In genomic region chr5:14349029-14349428, GRCh38 we compare ENCODE assay signal across 21 cellular contexts.
A peak's percentile ranks its signal among the peaks of the same experiment; 100 is the strongest.
DNase-seq lines count a peak whose midpoint lies in the region; ATAC-seq, FAIRE-seq and TF ChIP-seq lines count a peak whose summit lies in the region.
"Had no signal": no experiment of that assay in that cellular context is flagged by ENCODE, and none has a peak within 500 bp of the region (broad histone marks: within the 10 kb centered on the region; RNA-seq: fewer than 3 reads in every experiment).

No MANE protein-coding gene starts in this region.

- H3K9me3 Mint-ChIP-seq in glutamatergic neuron (ENCODE audit: unreplicated experiment), result peaks cover 7% of the 10 kb centered on the region
- H3K9me3 Mint-ChIP-seq: CD4-positive, alpha-beta memory T cell had no signal

- peak overlapping the region; percentile 19 for H3K27ac Mint-ChIP-seq in glutamatergic neuron (ENCODE audit: unreplicated experiment)
- H3K27ac Mint-ChIP-seq: CD4-positive, alpha-beta memory T cell had no signal

- TF ChIP-seq POLR2A in GM12892 (IDR thresholded peaks at IDR 0.05; ENCODE audit: low read depth, low read length), result no peak
- no peak for TF ChIP-seq POLR2A in IMR-90 (IDR thresholded peaks at IDR 0.05; ENCODE audit: low read depth, low read length)

- H3K4me3 Mint-ChIP-seq in glutamatergic neuron (ENCODE audit: unreplicated experiment), result no peak overlapping the region
- H3K4me3 Mint-ChIP-seq: CD4-positive, alpha-beta memory T cell had no signal

- H3K36me3 ChIP-seq in IMR-90 (ENCODE audit: control insufficient read depth, insufficient read depth, low read length) (peaks cover 53% of the 10 kb centered on the region), trophoblast cell (ENCODE audit: control insufficient read depth in 1 of 2, insufficient read depth in 2 of 2, low read length in 2 of 2) (peaks cover 7 to 38% of the 10 kb centered on the region in 2 experiments), SK-N-SH (replicated peaks in 1 of 2; ENCODE audit: control insufficient read depth in 1 of 2, insufficient read depth in 2 of 2, low read length in 1 of 2) (peaks cover 39 to 45% of the 10 kb centered on the region in 2 experiments)

- no peaks in the 10 kb centered on the region for H3K9me3 ChIP-seq in IMR-90 (ENCODE audit: control insufficient read depth, insufficient read depth, low read length)
- H3K9me3 ChIP-seq in trophoblast cell (ENCODE audit: insufficient read depth, low read depth, low read length), result peaks cover 3% of the 10 kb centered on the region
- H3K9me3 ChIP-seq in SK-N-SH, result no peaks in the 10 kb centered on the region
- H3K9me3 ChIP-seq: BLaER1 treated with 17β-estradiol and CSF1 and Interleukin-3, amounts not matched to agents 10 nM and 100 nM had no signal

- no peak overlapping the region for H4K5ac ChIP-seq in IMR-90 (ENCODE audit: low read depth, low read length)

- H3K4me2 ChIP-seq in IMR-90 (ENCODE audit: low read depth, low read length) (no peak overlapping the region), trophoblast cell (ENCODE audit: low read length) (no peak overlapping the region), SK-N-SH (no peak overlapping the region)

- H3K79me2 ChIP-seq in trophoblast cell (ENCODE audit: control insufficient read depth, insufficient read depth, low read length, poor library complexity), result no peaks in the 10 kb centered on the region
- H3K79me2 ChIP-seq in SK-N-SH (ENCODE audit: insufficient read depth), result peaks cover 77% of the 10 kb centered on the region

- no peaks in the 10 kb centered on the region for H3K4me1 Mint-ChIP-seq in glutamatergic neuron (ENCODE audit: low read depth, unreplicated experiment)
- H3K4me1 Mint-ChIP-seq: CD4-positive, alpha-beta memory T cell had no signal

- no peak overlapping the region for H2BK12ac ChIP-seq in trophoblast cell (ENCODE audit: low read length)

- dilution Hi-C loops in IMR-90 (cut with HindIII; ENCODE audit: low sequenced_read_pairs, unreplicated experiment), result no loop called here

- H2BK20ac ChIP-seq in IMR-90 (ENCODE audit: low read depth, low read length), result no peak overlapping the region

- WGBS in IMR-90 (ENCODE audit: extremely low coverage in 2 of 2, insufficient read length in 1 of 2), 2 experiments, result 93% methylated on average over 3 of the region's 8 CpGs; no CpG with 5 or more reads in 1 of the 2 experiments
- WGBS in trophoblast cell (ENCODE audit: extremely low coverage, insufficient coverage, insufficient read length), result no CpG with 5 or more reads among the region's 8 CpGs
- WGBS in SK-N-SH (ENCODE audit: low lambda C conversion rate), result 91% methylated on average over 8 of the region's 8 CpGs

- H3K27ac ChIP-seq in IMR-90 (ENCODE audit: insufficient read depth, low read length) (no peak overlapping the region; the same call in 1 of the 2 replicates), trophoblast cell (ENCODE audit: low read depth, low read length) (no peak overlapping the region), SK-N-SH (ENCODE audit: low read depth in 2 of 2, low read length in 1 of 2) (no peak overlapping the region)
- H3K27ac ChIP-seq: BLaER1 treated with 17β-estradiol and CSF1 and Interleukin-3, amounts not matched to agents 10 nM and 100 nM; RWPE1 had no signal

- peaks cover 93% of the 10 kb centered on the region for H4K20me1 ChIP-seq in IMR-90 (ENCODE audit: insufficient read depth, low read length)
- H4K20me1 ChIP-seq in SK-N-SH (ENCODE audit: insufficient read depth), result peaks cover 75% of the 10 kb centered on the region

- no peak for TF ChIP-seq CTCF in IMR-90 (conservative IDR thresholded peaks at IDR 0.05; ENCODE audit: low read depth, low read length)
- TF ChIP-seq CTCF in glutamatergic neuron (IDR thresholded peaks at IDR 0.05; ENCODE audit: partially characterized antibody, unreplicated experiment), result no peak
- no peak for TF ChIP-seq CTCF in SK-N-SH (IDR thresholded peaks at IDR 0.05)

- peaks cover 10% of the 10 kb centered on the region for H3K36me3 Mint-ChIP-seq in glutamatergic neuron (ENCODE audit: unreplicated experiment)
- H3K36me3 Mint-ChIP-seq: CD4-positive, alpha-beta memory T cell had no signal

- H3K79me1 ChIP-seq in IMR-90 (ENCODE audit: low read depth in 1 of 2, low read length in 2 of 2), result peaks cover 40 to 83% of the 10 kb centered on the region in 2 experiments
- H3K79me1 ChIP-seq in trophoblast cell (ENCODE audit: low read length), result no peaks in the 10 kb centered on the region

- no peaks in the 10 kb centered on the region for H3K27me3 ChIP-seq in IMR-90 (ENCODE audit: control insufficient read depth, insufficient read depth, low read length)
- no peaks in the 10 kb centered on the region for H3K27me3 ChIP-seq in trophoblast cell (ENCODE audit: insufficient read depth, low read length)
- no peaks in the 10 kb centered on the region for H3K27me3 ChIP-seq in SK-N-SH (ENCODE audit: insufficient read depth)
- H3K27me3 ChIP-seq: BLaER1 treated with 17β-estradiol and CSF1 and Interleukin-3, amounts not matched to agents 10 nM and 100 nM had no signal

- H3K18ac ChIP-seq in IMR-90 (ENCODE audit: low read depth, low read length) (no peak overlapping the region; the same call in 1 of the 2 replicates), trophoblast cell (ENCODE audit: low read length) (no peak overlapping the region)

- peak overlapping the region; percentile 42 for H2AK9ac ChIP-seq in IMR-90 (replicated peaks; ENCODE audit: low read depth, low read length, poor library complexity)

- intact Hi-C loops in IMR-90 (cut with micrococcal nuclease), result no loop called here

- no peak for DNase-seq in GM12892 (ENCODE audit: insufficient read length)
- DNase-seq in IMR-90, result no peak
- no peak for DNase-seq in glutamatergic neuron
- no peak for DNase-seq in trophoblast cell
- DNase-seq in NCI-H524 treated with DMSO at 0.1 percent for 48 hours (lab: John Stamatoyannopoulos, UW), result no peak
- DNase-seq in SK-N-SH, result no peak
- DNase-seq: CD4-positive, alpha-beta memory T cell; COR-L47; NCI-H1092; NCI-H1417 treated with DMSO at 0.1 percent for 48 hours; NCI-H1694 treated with DMSO at 0.1 percent for 48 hours; NCI-H2081; NCI-H2227 treated with DMSO at 0.1 percent for 48 hours; NCI-H69; SHP77 treated with DMSO at 0.1 percent for 48 hours had no signal

- H4K8ac ChIP-seq in IMR-90 (ENCODE audit: low read depth in 2 of 2, low read length in 2 of 2) (peak overlapping the region in 1 of 2 experiments; percentile 7; a peak in 2 of 4 replicates), trophoblast cell (ENCODE audit: low read depth, low read length) (no peak overlapping the region)

- no peak for TF ChIP-seq EP300 in SK-N-SH (IDR thresholded peaks at IDR 0.05; ENCODE audit: borderline replicate concordance in 1 of 2, low read depth in 1 of 2, low read length in 1 of 2)

- no peak overlapping the region for H3K56ac ChIP-seq in IMR-90 (ENCODE audit: extremely low read depth, insufficient read depth, low read length)

- H3K4ac ChIP-seq in IMR-90 (ENCODE audit: low read depth, low read length), result no peak overlapping the region
- no peak overlapping the region for H3K4ac ChIP-seq in trophoblast cell (ENCODE audit: low read depth, low read length)

- H3K4me3 ChIP-seq in IMR-90 (ENCODE audit: insufficient read depth, low read depth, low read length) (no peak overlapping the region), trophoblast cell (ENCODE audit: low read depth, low read length) (no peak overlapping the region), SK-N-SH (ENCODE audit: low read depth in 2 of 2, low read length in 1 of 2) (no peak overlapping the region)
- H3K4me3 ChIP-seq: BLaER1 treated with 17β-estradiol and CSF1 and Interleukin-3, amounts not matched to agents 10 nM and 100 nM had no signal

- POLR2A ChIA-PET in IMR-90 (lab: Charles Lee; ENCODE audit: unreplicated experiment), result no interaction called here
- POLR2A ChIA-PET in SK-N-SH (lab: Yijun Ruan, JAX), result no interaction called here

- H2BK5ac ChIP-seq in IMR-90 (ENCODE audit: low read depth, low read length, poor library complexity, severe bottlenecking), result peak overlapping the region; percentile 69
- H2BK5ac ChIP-seq in trophoblast cell (ENCODE audit: low read depth, low read length, poor library complexity), result no peak overlapping the region

- TF ChIP-seq RAD21 in IMR-90 (IDR thresholded peaks at IDR 0.05; ENCODE audit: low read length), result no peak
- no peak for TF ChIP-seq RAD21 in SK-N-SH (IDR thresholded peaks at IDR 0.05; ENCODE audit: low read length)

- peaks cover 29% of the 10 kb centered on the region for H3K9me1 ChIP-seq in IMR-90 (ENCODE audit: insufficient read depth, low read length)

- peaks cover 44% of the 10 kb centered on the region for H3F3A ChIP-seq in SK-N-SH (replicated peaks; ENCODE audit: insufficient read depth)

- peak overlapping the region; percentile 23; the same call in 1 of the 2 replicates for H3K14ac ChIP-seq in IMR-90 (replicated peaks; ENCODE audit: low read depth, low read length)
- H3K14ac ChIP-seq in trophoblast cell (ENCODE audit: low read length), result no peak overlapping the region

- no TSS peak for BruUV-seq in IMR-90 (replicated peaks; lab: Mats Ljungman, UMichigan)

- H2AFZ ChIP-seq in IMR-90 (replicated peaks; ENCODE audit: low read length, poor library complexity) (no peak overlapping the region), trophoblast cell (ENCODE audit: insufficient read depth, low read length, poor library complexity) (no peak overlapping the region), SK-N-SH (ENCODE audit: low read depth) (no peak overlapping the region)

- no peak overlapping the region for H2BK120ac ChIP-seq in IMR-90 (ENCODE audit: low read depth, low read length)
- no peak overlapping the region for H2BK120ac ChIP-seq in trophoblast cell (ENCODE audit: insufficient read depth, low read length, poor library complexity)

- H3K23ac ChIP-seq in IMR-90 (ENCODE audit: low read depth, low read length) (peak overlapping the region; percentile 74; the same call in 1 of the 2 replicates), trophoblast cell (ENCODE audit: low read length) (no peak overlapping the region)

- peak; percentile 36 for FAIRE-seq in GM12892 (lab: Jason Lieb, UNC)
- FAIRE-seq: A204.1, G401.6 had no signal

- H4K12ac ChIP-seq in trophoblast cell (ENCODE audit: low read depth, low read length), result no peak overlapping the region

- no peak overlapping the region for H2BK15ac ChIP-seq in IMR-90 (ENCODE audit: low read depth, low read length)

- H3K9me2 ChIP-seq in SK-N-SH, result no peaks in the 10 kb centered on the region

- CTCF ChIA-PET in IMR-90 (lab: Yijun Ruan, JAX) (no interaction called here), SK-N-SH (lab: Yijun Ruan, JAX) (interaction anchor here (3.7 kb wide), 1 partner anchor 300 kb away, joined by 42 read pairs; no protein-coding TSS in a partner anchor)

- H3K4me1 ChIP-seq in IMR-90 (ENCODE audit: control insufficient read depth, insufficient read depth, low read length), result peaks cover 20% of the 10 kb centered on the region
- no peaks in the 10 kb centered on the region for H3K4me1 ChIP-seq in trophoblast cell (ENCODE audit: control insufficient read depth in 1 of 2, insufficient read depth in 2 of 2, low read length in 2 of 2)
- no peaks in the 10 kb centered on the region; a peak in 2 of 4 replicates for H3K4me1 ChIP-seq in SK-N-SH (ENCODE audit: control insufficient read depth in 1 of 2, insufficient read depth in 2 of 2, low read depth in 1 of 2, low read length in 1 of 2)

- H2AK5ac ChIP-seq in IMR-90 (ENCODE audit: low read depth, low read length) (peak overlapping the region; percentile 37; the same call in 1 of the 2 replicates), trophoblast cell (ENCODE audit: low read length) (no peak overlapping the region)

- no peak for ATAC-seq in IMR-90 (ENCODE audit: low read depth)
- no peak for ATAC-seq in GM18511 (IDR thresholded peaks at IDR 0.05; ENCODE audit: unreplicated experiment)
- ATAC-seq: Panc1 had no signal

- in situ Hi-C loops in IMR-90 (cut with MboI; ENCODE audit: low sequenced_read_pairs), result no loop called here

- peaks cover 9% of the 10 kb centered on the region for H3K27me3 Mint-ChIP-seq in glutamatergic neuron (ENCODE audit: unreplicated experiment)

- no peak overlapping the region for H4K91ac ChIP-seq in IMR-90 (ENCODE audit: insufficient read depth, low read depth, low read length)
- no peak overlapping the region for H4K91ac ChIP-seq in trophoblast cell (ENCODE audit: low read depth, low read length)

- H3K9ac ChIP-seq in IMR-90 (ENCODE audit: low read depth, low read length) (no peak overlapping the region), trophoblast cell (ENCODE audit: low read length) (peak overlapping the region; percentile 41), SK-N-SH (no peak overlapping the region)
- H3K9ac ChIP-seq: BLaER1 treated with 17β-estradiol and CSF1 and Interleukin-3, amounts not matched to agents 10 nM and 100 nM had no signal
